1 cellular context compared by ENCODE assay signal in the genomic region with DNA sequence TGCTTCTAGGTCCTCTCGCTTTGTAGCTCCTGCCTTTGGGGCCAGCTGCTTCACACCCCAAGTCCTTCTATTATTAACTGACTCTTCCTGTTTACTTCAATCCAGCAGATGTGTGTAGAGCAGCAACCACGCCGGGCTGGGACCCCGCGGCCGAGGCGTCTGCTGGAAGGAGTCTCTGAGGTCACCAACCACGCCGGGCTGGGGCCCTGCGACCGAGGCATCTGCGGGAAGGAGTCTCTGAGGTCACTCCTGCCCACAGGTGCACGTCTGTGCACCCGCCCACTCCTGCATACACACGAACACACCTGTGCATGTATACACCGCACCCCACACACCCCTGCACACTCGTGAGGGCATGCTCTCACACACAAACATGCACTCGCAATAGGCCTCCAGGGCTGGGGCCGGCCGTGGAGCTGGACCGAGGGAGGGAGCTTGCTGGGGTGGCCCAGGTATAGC.
TF ChIP-seq lines count a peak whose summit lies in the region.

No MANE protein-coding gene starts in this region.

TF ChIP-seq in HCT116, 20 proteins besides CTCF, POLR2A, EP300 and RAD21 (continued from another document):
- TF ChIP-seq SRF (IDR thresholded peaks at IDR 0.05; ENCODE audit: low read depth) = no peak
- TF ChIP-seq FOSL1 (IDR thresholded peaks at IDR 0.05; ENCODE audit: low read depth) = no peak
- TF ChIP-seq SP1 (IDR thresholded peaks at IDR 0.05; ENCODE audit: low read depth) = no peak
- TF ChIP-seq TCF7L2 (IDR thresholded peaks at IDR 0.05; ENCODE audit: borderline replicate concordance, extremely low read depth, insufficient read depth, insufficient read length) = no peak
- TF ChIP-seq ZFX (IDR thresholded peaks at IDR 0.05) = no peak
- TF ChIP-seq EZH2phosphoT487 (IDR thresholded peaks at IDR 0.05; ENCODE audit: borderline replicate concordance) = no peak
- TF ChIP-seq EGR1 (IDR thresholded peaks at IDR 0.05; ENCODE audit: low read depth) = no peak
- TF ChIP-seq, protein P1, sequence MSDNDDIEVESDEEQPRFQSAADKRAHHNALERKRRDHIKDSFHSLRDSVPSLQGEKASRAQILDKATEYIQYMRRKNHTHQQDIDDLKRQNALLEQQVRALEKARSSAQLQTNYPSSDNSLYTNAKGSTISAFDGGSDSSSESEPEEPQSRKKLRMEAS (IDR thresholded peaks at IDR 0.05) = no peak
- no peak for TF ChIP-seq CBX3 (IDR thresholded peaks at IDR 0.05; ENCODE audit: low read depth)
